Comparison of ENCODE assay signal across 11 cellular contexts in genomic region chr22:27435839-27436581, GRCh38.
DNase-seq lines count a peak whose midpoint lies in the region; TF ChIP-seq lines count a peak whose summit lies in the region.
"Had no signal": no experiment of that assay in that cellular context is flagged by ENCODE, and none has a peak within 500 bp of the region (broad histone marks: within the 10 kb centered on the region; RNA-seq: fewer than 3 reads in every experiment).

No MANE protein-coding gene starts in this region.

- TF ChIP-seq POLR2A in testis (IDR thresholded peaks at IDR 0.05), result no peak

- no peaks in the 10 kb centered on the region for H3K27me3 ChIP-seq in testis
- H3K27me3 ChIP-seq: tibial nerve had no signal

- intact Hi-C loops in testis (cut with DNase I; ENCODE audit: low total_unique reads), result no loop called here

- H3K27ac ChIP-seq in testis, result no peak overlapping the region

- peaks cover 9% of the 10 kb centered on the region for H3K4me1 ChIP-seq in testis

- DNase-seq in NCI-H1092 treated with DMSO at 0.1 percent for 48 hours (lab: John Stamatoyannopoulos, UW) (peak; percentile 30), choroid plexus epithelial cell (ENCODE audit: low read depth) (peak; percentile 58), iPS-NIHi11 (ENCODE audit: low spot score) (peak; percentile 38), testis (peak; percentile 44), GDM1 (lab: John Stamatoyannopoulos, UW) (no peak)
- no peak for DNase-seq in stimulated activated CD4-positive, alpha-beta T cell treated with anti-CD3 and anti-CD28 coated beads, Interleukin-2, amount 100 ng/mL, for 48 hours
- no peak for DNase-seq in activated naive CD4-positive, alpha-beta T cell (lab: John Stamatoyannopoulos, UW)
- DNase-seq: erythroblast, GF-D8, NCI-H774 had no signal

- H3K36me3 ChIP-seq in testis (ENCODE audit: low read depth, missing control alignments), result no peaks in the 10 kb centered on the region
- H3K36me3 ChIP-seq: tibial nerve had no signal

- WGBS in testis, 2 donors, result 40 to 50% methylated on average over 18 to 19 of the region's 19 CpGs

- H3K4me3 ChIP-seq in choroid plexus epithelial cell (ENCODE audit: low read depth, low read length), result no peak overlapping the region
- H3K4me3 ChIP-seq in testis, result no peak overlapping the region
- H3K4me3 ChIP-seq: tibial nerve had no signal

- H3K9me3 ChIP-seq in testis, result no peaks in the 10 kb centered on the region

- TF ChIP-seq CTCF in choroid plexus epithelial cell (conservative IDR thresholded peaks at IDR 0.05; ENCODE audit: low read depth, low read length), result no peak
- no peak for TF ChIP-seq CTCF in testis (IDR thresholded peaks at IDR 0.05)

Comparison
In these comparisons a context has a peak if more than half of its experiments do, and no peak if none do; other contexts are left out.
1. DNase-seq: peak in NCI-H1092 treated with DMSO at 0.1 percent for 48 hours (single experiment), choroid plexus epithelial cell (single experiment), iPS-NIHi11 (single experiment) and testis (single experiment); none in stimulated activated CD4-positive, alpha-beta T cell treated with anti-CD3 and anti-CD28 coated beads, Interleukin-2, amount 100 ng/mL, for 48 hours (0 of 2), GDM1 (single experiment) and activated naive CD4-positive, alpha-beta T cell (0 of 4).